ENCODE assay signal across 8 cellular contexts in the genomic region with DNA sequence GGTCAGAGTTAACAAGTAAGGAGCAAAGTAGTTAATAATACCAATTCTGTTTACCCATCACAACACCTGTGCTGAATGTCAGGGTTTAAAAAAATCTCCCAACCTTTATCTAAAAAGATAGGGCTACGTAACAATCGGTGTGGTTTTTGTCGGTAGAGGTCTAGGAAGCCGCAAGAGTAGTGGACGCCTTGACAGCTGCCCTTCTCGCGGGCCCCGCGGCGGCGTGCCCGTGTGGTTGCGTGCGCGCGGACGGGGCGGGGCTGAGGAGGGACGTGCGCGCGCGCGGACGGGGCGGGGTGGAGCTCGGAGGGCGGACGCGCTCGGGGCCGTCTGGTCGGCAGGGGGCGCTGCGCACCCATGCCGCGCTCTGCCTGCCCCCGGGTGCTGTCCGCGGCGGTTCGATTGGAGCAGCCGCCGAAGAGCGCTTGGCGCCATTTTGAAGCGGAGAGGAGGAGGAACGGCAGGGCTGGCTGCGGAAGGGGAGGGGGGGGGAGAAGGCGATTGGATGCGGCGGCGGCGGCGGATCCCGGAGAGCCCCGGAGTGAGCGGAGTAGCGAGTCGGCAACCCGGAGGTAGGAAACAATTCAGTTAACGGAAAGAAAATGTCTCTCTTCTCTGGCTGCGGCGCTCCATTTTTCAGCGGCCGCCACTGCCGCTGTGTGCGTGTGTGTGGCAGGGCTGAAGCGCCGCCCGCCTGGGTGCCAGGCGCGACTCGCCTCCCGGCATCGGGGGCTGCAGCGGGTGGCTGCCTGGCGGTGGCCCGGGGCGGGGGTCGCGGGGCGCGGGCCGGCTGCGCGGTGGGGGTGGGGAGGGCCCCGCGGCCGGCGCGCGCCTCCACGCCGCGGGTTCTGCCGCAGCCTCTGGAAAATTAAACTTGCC. TPM values are rescaled to one million over a fixed set of nuclear protein-coding genes. Genes with fewer than 3 reads are reported as not detected.
A peak's percentile ranks its signal among the peaks of the same experiment; 100 is the strongest.
DNase-seq lines count a peak whose midpoint lies in the region; ATAC-seq and TF ChIP-seq lines count a peak whose summit lies in the region.

A gene with protein sequence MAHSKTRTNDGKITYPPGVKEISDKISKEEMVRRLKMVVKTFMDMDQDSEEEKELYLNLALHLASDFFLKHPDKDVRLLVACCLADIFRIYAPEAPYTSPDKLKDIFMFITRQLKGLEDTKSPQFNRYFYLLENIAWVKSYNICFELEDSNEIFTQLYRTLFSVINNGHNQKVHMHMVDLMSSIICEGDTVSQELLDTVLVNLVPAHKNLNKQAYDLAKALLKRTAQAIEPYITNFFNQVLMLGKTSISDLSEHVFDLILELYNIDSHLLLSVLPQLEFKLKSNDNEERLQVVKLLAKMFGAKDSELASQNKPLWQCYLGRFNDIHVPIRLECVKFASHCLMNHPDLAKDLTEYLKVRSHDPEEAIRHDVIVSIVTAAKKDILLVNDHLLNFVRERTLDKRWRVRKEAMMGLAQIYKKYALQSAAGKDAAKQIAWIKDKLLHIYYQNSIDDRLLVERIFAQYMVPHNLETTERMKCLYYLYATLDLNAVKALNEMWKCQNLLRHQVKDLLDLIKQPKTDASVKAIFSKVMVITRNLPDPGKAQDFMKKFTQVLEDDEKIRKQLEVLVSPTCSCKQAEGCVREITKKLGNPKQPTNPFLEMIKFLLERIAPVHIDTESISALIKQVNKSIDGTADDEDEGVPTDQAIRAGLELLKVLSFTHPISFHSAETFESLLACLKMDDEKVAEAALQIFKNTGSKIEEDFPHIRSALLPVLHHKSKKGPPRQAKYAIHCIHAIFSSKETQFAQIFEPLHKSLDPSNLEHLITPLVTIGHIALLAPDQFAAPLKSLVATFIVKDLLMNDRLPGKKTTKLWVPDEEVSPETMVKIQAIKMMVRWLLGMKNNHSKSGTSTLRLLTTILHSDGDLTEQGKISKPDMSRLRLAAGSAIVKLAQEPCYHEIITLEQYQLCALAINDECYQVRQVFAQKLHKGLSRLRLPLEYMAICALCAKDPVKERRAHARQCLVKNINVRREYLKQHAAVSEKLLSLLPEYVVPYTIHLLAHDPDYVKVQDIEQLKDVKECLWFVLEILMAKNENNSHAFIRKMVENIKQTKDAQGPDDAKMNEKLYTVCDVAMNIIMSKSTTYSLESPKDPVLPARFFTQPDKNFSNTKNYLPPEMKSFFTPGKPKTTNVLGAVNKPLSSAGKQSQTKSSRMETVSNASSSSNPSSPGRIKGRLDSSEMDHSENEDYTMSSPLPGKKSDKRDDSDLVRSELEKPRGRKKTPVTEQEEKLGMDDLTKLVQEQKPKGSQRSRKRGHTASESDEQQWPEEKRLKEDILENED (N-terminal part only) (plus strand): TSS at position 431 of the 879 bp plus-strand sequence. CDS start 62,321 bp downstream, outside the sequence.

- H3K27ac ChIP-seq in rectal smooth muscle tissue (ENCODE audit: low read depth, low read length) (peak within 1 kb of the TSS; percentile 95), aorta (ENCODE audit: low read depth in 1 of 2, low read length in 2 of 2) (peak within 1 kb of the TSS; percentile 80 to 84)

- 0% methylated on average over 56 to 97 of the region's 97 CpGs for WGBS in aorta, 2 donors

- H3K9me3 ChIP-seq in aorta (ENCODE audit: control insufficient read depth, low read length), result no peaks in the 10 kb centered on the region

- intact Hi-C loops in aorta (cut with DNase I), result loop anchor here (1.0 to 10.0 kb wide), 5 partner anchors 51 to 959 kb away; no protein-coding TSS in a partner anchor

- H3K9me3 Mint-ChIP-seq in T-helper 2 cell treated with Interferon-gamma antibody and Interleukin-4, amounts not matched to agents 5 μg/mL and 100 μg/mL, for 36 hours, result no peaks in the 10 kb centered on the region

- peak within 1 kb of the TSS; percentile 70 for H3K9ac ChIP-seq in rectal smooth muscle tissue (ENCODE audit: low read length)

- in situ Hi-C loops in astrocyte of the cerebellum (cut with HindIII; ENCODE audit: low sequenced_read_pairs), result no loop called here

- DNase-seq in NCI-H1930 (lab: John Stamatoyannopoulos, UW) (peak; percentile 92 to 97), astrocyte of the cerebellum (ENCODE audit: low read depth) (peak; percentile 83), hepatic stellate cell (ENCODE audit: low spot score) (peak; percentile 92), aorta (peak; percentile 96 to 97)
- DNase-seq in T-helper 2 cell treated with Interferon-gamma antibody and Interleukin-4, amounts not matched to agents 5 μg/mL and 100 μg/mL, for 36 hours (ENCODE audit: low spot score), result peak; percentile 93

- peaks cover 5% of the 10 kb centered on the region for H3K36me3 Mint-ChIP-seq in T-helper 2 cell treated with Interferon-gamma antibody and Interleukin-4, amounts not matched to agents 5 μg/mL and 100 μg/mL, for 36 hours (ENCODE audit: low read depth)

- H3K4me3 ChIP-seq in astrocyte of the cerebellum (ENCODE audit: low read depth, low read length) (peak within 1 kb of the TSS; percentile 76), rectal smooth muscle tissue (ENCODE audit: low read length) (peak within 1 kb of the TSS; percentile 94), aorta (ENCODE audit: low read length in 2 of 2) (peak within 1 kb of the TSS; percentile 94 to 95)

- H3K4me3 Mint-ChIP-seq in T-helper 2 cell treated with Interferon-gamma antibody and Interleukin-4, amounts not matched to agents 5 μg/mL and 100 μg/mL, for 36 hours, result peak within 1 kb of the TSS; percentile 94

- H3K27ac Mint-ChIP-seq in T-helper 2 cell treated with Interferon-gamma antibody and Interleukin-4, amounts not matched to agents 5 μg/mL and 100 μg/mL, for 36 hours, result peak within 1 kb of the TSS; percentile 94

- TF ChIP-seq CTCF in astrocyte of the cerebellum (IDR thresholded peaks at IDR 0.05; ENCODE audit: low read depth, low read length, missing control alignments), result peak; percentile 53

- H3K4me1 ChIP-seq in rectal smooth muscle tissue (ENCODE audit: control insufficient read depth, insufficient read depth, low read length), result peaks cover 11% of the 10 kb centered on the region
- H3K4me1 ChIP-seq in aorta (ENCODE audit: control insufficient read depth in 1 of 2, insufficient read depth in 2 of 2, low read length in 2 of 2), result peaks cover 0 to 2% of the 10 kb centered on the region in 2 donors

- H3K27me3 Mint-ChIP-seq in T-helper 2 cell treated with Interferon-gamma antibody and Interleukin-4, amounts not matched to agents 5 μg/mL and 100 μg/mL, for 36 hours (ENCODE audit: low read depth), result peaks cover 11% of the 10 kb centered on the region

- H3K27me3 ChIP-seq in rectal smooth muscle tissue (ENCODE audit: control insufficient read depth, insufficient read depth, low read length) (no peaks in the 10 kb centered on the region), aorta (ENCODE audit: control insufficient read depth in 1 of 2, insufficient read depth in 2 of 2, low read length in 1 of 2) (no peaks in the 10 kb centered on the region)

- peaks cover 30% of the 10 kb centered on the region for H3K4me1 Mint-ChIP-seq in T-helper 2 cell treated with Interferon-gamma antibody and Interleukin-4, amounts not matched to agents 5 μg/mL and 100 μg/mL, for 36 hours (ENCODE audit: low read depth)

- no peaks in the 10 kb centered on the region for H3K36me3 ChIP-seq in rectal smooth muscle tissue (ENCODE audit: control insufficient read depth, insufficient read depth, low read length)
- H3K36me3 ChIP-seq in aorta (ENCODE audit: control insufficient read depth in 1 of 2, insufficient read depth in 2 of 2, low read length in 1 of 2), result no peaks in the 10 kb centered on the region

- peak; percentile 81 for ATAC-seq in GM18502 (IDR thresholded peaks at IDR 0.05; ENCODE audit: poor library complexity, unreplicated experiment)
- peak; percentile 76 for ATAC-seq in HG02970 (IDR thresholded peaks at IDR 0.05; ENCODE audit: low FRiP score, unreplicated experiment)
- peak; percentile 99 for ATAC-seq in aorta (ENCODE audit: low FRiP score)

RNA-seq across cellular contexts. Expression of the gene that starts here (rescaled TPM):
- total RNA-seq in aorta, result 10 to 100 TPM; 46.2 to 52.9 TPM
- 10 to 100 TPM in 1 of 2 donors, 1 to 10 TPM in 1; 9.5 to 12.5 TPM for polyA plus RNA-seq in aorta

Comparison
In these comparisons a context has a peak if more than half of its experiments do, and no peak if none do; other contexts are left out.
1. Peak in every context shown above with its lines: DNase-seq, ATAC-seq, H3K4me3 ChIP-seq and H3K27ac ChIP-seq.